Comparison of ENCODE assay signal across 1 cellular context in the genomic region with DNA sequence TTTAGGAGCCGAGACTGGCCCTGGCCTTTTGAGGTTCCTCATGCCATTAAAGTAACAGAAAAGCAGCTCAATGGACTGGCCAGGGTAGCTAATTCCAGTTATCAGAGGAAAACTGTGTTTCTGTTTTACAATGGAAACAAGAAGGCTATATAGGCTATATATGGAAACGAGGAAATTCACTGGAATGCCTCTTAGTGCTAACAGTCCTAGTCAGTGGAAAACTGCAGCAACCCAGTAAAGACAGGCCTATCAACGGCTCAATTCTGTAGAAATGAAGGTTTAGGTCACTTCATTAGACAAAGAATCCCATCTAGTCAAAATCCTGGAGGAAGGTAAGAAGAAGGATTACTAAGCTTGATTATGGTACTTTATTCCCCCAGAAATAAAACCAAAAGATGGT.
TF ChIP-seq lines count a peak whose summit lies in the region.

No MANE protein-coding gene starts in this region.

TF ChIP-seq in WTC11, 78 proteins besides CTCF, POLR2A, EP300 and RAD21 (continued from another document):
- TF ChIP-seq STAT6 (CRISPR knock-in tag; conservative IDR thresholded peaks at IDR 0.05; ENCODE audit: low read depth) (no peak), PRRX2 (CRISPR knock-in tag; IDR thresholded peaks at IDR 0.05) (no peak), JAZF1 (CRISPR knock-in tag; IDR thresholded peaks at IDR 0.05) (no peak), ETV6 (CRISPR knock-in tag; IDR thresholded peaks at IDR 0.05) (no peak), ZNF425 (CRISPR knock-in tag; conservative IDR thresholded peaks at IDR 0.05) (no peak), USF2 (CRISPR knock-in tag; IDR thresholded peaks at IDR 0.05) (no peak), IRF1 (CRISPR knock-in tag; IDR thresholded peaks at IDR 0.05) (no peak), ZNF671 (CRISPR knock-in tag; IDR thresholded peaks at IDR 0.05) (no peak), ZBTB21 (CRISPR knock-in tag; IDR thresholded peaks at IDR 0.05; ENCODE audit: borderline replicate concordance) (no peak), EMX1 (CRISPR knock-in tag; IDR thresholded peaks at IDR 0.05) (no peak), E2F4 (CRISPR knock-in tag; IDR thresholded peaks at IDR 0.05; ENCODE audit: borderline replicate concordance, low read depth) (no peak)
- TF ChIP-seq, protein P1, sequence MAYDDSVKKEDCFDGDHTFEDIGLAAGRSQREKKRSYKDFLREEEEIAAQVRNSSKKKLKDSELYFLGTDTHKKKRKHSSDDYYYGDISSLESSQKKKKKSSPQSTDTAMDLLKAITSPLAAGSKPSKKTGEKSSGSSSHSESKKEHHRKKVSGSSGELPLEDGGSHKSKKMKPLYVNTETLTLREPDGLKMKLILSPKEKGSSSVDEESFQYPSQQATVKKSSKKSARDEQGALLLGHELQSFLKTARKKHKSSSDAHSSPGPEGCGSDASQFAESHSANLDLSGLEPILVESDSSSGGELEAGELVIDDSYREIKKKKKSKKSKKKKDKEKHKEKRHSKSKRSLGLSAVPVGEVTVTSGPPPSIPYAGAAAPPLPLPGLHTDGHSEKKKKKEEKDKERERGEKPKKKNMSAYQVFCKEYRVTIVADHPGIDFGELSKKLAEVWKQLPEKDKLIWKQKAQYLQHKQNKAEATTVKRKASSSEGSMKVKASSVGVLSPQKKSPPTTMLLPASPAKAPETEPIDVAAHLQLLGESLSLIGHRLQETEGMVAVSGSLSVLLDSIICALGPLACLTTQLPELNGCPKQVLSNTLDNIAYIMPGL (CRISPR knock-in tag; IDR thresholded peaks at IDR 0.05) = no peak
- TF ChIP-seq, protein P2, sequence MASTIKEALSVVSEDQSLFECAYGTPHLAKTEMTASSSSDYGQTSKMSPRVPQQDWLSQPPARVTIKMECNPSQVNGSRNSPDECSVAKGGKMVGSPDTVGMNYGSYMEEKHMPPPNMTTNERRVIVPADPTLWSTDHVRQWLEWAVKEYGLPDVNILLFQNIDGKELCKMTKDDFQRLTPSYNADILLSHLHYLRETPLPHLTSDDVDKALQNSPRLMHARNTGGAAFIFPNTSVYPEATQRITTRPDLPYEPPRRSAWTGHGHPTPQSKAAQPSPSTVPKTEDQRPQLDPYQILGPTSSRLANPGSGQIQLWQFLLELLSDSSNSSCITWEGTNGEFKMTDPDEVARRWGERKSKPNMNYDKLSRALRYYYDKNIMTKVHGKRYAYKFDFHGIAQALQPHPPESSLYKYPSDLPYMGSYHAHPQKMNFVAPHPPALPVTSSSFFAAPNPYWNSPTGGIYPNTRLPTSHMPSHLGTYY (CRISPR knock-in tag; IDR thresholded peaks at IDR 0.05) = no peak
- TF ChIP-seq, protein P3, sequence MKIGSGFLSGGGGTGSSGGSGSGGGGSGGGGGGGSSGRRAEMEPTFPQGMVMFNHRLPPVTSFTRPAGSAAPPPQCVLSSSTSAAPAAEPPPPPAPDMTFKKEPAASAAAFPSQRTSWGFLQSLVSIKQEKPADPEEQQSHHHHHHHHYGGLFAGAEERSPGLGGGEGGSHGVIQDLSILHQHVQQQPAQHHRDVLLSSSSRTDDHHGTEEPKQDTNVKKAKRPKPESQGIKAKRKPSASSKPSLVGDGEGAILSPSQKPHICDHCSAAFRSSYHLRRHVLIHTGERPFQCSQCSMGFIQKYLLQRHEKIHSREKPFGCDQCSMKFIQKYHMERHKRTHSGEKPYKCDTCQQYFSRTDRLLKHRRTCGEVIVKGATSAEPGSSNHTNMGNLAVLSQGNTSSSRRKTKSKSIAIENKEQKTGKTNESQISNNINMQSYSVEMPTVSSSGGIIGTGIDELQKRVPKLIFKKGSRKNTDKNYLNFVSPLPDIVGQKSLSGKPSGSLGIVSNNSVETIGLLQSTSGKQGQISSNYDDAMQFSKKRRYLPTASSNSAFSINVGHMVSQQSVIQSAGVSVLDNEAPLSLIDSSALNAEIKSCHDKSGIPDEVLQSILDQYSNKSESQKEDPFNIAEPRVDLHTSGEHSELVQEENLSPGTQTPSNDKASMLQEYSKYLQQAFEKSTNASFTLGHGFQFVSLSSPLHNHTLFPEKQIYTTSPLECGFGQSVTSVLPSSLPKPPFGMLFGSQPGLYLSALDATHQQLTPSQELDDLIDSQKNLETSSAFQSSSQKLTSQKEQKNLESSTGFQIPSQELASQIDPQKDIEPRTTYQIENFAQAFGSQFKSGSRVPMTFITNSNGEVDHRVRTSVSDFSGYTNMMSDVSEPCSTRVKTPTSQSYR (CRISPR knock-in tag; IDR thresholded peaks at IDR 0.05) = no peak
- TF ChIP-seq, protein P4, sequence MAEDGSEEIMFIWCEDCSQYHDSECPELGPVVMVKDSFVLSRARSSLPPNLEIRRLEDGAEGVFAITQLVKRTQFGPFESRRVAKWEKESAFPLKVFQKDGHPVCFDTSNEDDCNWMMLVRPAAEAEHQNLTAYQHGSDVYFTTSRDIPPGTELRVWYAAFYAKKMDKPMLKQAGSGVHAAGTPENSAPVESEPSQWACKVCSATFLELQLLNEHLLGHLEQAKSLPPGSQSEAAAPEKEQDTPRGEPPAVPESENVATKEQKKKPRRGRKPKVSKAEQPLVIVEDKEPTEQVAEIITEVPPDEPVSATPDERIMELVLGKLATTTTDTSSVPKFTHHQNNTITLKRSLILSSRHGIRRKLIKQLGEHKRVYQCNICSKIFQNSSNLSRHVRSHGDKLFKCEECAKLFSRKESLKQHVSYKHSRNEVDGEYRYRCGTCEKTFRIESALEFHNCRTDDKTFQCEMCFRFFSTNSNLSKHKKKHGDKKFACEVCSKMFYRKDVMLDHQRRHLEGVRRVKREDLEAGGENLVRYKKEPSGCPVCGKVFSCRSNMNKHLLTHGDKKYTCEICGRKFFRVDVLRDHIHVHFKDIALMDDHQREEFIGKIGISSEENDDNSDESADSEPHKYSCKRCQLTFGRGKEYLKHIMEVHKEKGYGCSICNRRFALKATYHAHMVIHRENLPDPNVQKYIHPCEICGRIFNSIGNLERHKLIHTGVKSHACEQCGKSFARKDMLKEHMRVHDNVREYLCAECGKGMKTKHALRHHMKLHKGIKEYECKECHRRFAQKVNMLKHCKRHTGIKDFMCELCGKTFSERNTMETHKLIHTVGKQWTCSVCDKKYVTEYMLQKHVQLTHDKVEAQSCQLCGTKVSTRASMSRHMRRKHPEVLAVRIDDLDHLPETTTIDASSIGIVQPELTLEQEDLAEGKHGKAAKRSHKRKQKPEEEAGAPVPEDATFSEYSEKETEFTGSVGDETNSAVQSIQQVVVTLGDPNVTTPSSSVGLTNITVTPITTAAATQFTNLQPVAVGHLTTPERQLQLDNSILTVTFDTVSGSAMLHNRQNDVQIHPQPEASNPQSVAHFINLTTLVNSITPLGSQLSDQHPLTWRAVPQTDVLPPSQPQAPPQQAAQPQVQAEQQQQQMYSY (CRISPR knock-in tag; IDR thresholded peaks at IDR 0.05) = no peak
